1 cellular context compared by ENCODE assay signal in the genomic region with DNA sequence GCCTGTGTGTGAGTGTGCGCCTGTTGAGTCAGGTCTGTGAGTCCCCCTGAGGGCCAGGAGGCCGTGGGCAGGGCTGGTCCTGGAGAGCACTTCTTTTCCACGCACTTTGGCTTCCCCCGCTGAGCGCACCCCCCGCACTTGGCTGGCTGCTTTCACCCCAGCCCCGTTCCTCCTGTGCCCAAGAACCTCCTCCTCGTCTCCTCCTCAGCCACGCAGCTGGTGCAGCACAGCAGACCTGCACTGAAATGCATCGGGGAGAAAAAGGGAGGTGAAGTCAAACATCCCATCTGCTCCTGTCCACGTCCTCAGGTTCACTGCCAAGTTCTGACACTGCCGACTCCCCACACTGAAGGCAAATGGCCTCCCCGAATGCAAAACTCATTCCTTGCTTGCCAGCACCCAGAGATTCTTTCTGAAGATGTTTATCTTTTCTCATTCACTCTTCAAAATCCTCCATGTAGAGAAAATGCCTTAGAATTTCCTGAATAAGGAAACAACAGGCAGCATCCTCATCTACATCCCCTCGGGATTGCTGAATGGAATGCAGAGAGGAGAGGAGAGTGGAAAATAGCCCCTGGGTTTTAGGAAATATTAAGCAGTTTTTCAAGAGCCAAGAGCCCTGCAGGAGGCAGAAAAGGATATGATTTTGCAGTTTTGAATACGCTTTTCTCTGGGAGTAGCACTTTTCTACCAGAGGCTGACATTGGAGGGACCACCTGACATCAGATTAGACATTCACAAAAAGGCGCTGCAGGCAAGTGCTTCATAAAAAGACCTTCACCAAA.
TF ChIP-seq lines count a peak whose summit lies in the region.

No MANE protein-coding gene starts in this region.

TF ChIP-seq in GM12878, 131 proteins besides CTCF, POLR2A, EP300 and RAD21:
- TF ChIP-seq SUPT20H (IDR thresholded peaks at IDR 0.05; ENCODE audit: borderline replicate concordance, control insufficient read depth, low read depth, low read length) (no peak), SPI1 (IDR thresholded peaks at IDR 0.05; ENCODE audit: borderline replicate concordance, insufficient read depth, low read depth, low read length) (no peak), TCF7 (IDR thresholded peaks at IDR 0.05; ENCODE audit: borderline replicate concordance) (no peak), FOXM1 (IDR thresholded peaks at IDR 0.05; ENCODE audit: low read depth, low read length) (no peak), ZBTB40 (IDR thresholded peaks at IDR 0.05; ENCODE audit: borderline replicate concordance) (no peak), TBL1XR1 (IDR thresholded peaks at IDR 0.05; ENCODE audit: low read depth, low read length) (no peak), REST (IDR thresholded peaks at IDR 0.05; ENCODE audit: low read depth, low read length) (no peak), ZZZ3 (IDR thresholded peaks at IDR 0.05; ENCODE audit: control insufficient read depth, insufficient read length, low read depth) (no peak), POU2F2 (IDR thresholded peaks at IDR 0.05; ENCODE audit: borderline replicate concordance, low read depth, low read length) (no peak), CBFB (IDR thresholded peaks at IDR 0.05; ENCODE audit: low read depth) (no peak)
